Comparison of ENCODE assay signal across 13 cellular contexts in the genomic region with DNA sequence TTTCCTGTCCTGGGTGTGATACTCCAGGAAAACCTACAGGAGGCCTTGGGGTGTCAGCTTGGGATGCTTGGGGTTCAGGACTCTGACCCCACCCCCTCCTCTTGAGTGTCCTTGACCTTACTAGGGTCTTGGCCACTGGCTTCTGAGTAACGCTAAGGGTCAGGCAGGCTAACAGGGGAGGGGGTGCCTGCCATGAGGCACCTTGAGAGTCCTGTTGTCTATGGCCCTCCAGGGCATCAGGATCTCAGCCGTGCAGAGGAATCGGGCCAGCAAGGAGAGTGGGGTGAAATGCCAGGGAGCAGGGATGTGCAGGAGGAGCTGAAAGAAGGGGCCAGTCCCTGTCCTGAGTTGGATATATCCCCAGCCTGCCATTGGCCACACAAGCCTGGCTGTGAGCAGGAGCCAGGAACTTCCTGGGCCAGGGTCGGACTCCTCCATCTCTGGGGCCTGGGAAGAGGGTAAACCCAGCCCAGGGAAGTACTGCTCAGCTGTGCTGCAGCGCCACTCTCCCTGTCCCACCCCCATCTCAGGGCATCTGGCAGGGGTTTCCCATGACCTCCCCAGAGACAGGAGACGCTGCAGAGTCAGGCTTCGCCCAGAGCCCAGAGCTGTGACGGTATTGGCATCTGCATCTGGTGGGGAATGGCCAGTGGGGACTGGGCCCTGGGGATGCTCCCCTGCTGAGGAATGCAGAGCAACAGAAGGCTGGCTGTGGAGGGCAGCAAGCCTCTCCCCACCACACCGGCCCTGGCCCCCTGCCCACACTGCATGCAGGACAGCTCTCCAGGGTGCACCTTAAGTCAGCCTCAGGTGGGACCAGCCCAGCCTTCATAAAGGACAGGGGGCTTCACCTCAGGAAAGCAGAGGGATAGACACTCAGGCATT. TPM values are rescaled to one million over a fixed set of nuclear protein-coding genes. Genes with fewer than 3 reads are reported as not detected.
DNase-seq lines count a peak whose midpoint lies in the region; FAIRE-seq and TF ChIP-seq lines count a peak whose summit lies in the region.
"Had no signal": no experiment of that assay in that cellular context is flagged by ENCODE, and none has a peak within 500 bp of the region (broad histone marks: within the 10 kb centered on the region; RNA-seq: fewer than 3 reads in every experiment).

No MANE protein-coding gene starts in this region.

- H3K4me1 ChIP-seq in BE2C: peaks cover 19% of the 10 kb centered on the region
- H3K4me1 ChIP-seq in tibial nerve: peaks cover 0 to 58% (median 40%) of the 10 kb centered on the region in 4 donors
- H3K4me1 ChIP-seq: prostate gland had no signal

- TF ChIP-seq POLR2A in GM18951 (IDR thresholded peaks at IDR 0.05; ENCODE audit: extremely low read depth, insufficient read depth, insufficient read length) (peak; percentile 13), GM12891 (IDR thresholded peaks at IDR 0.05; ENCODE audit: low read depth, low read length) (no peak), tibial nerve (IDR thresholded peaks at IDR 0.05) (no peak)

- no peaks in the 10 kb centered on the region for H3K36me3 ChIP-seq in BE2C
- H3K36me3 ChIP-seq in tibial nerve: no peaks in the 10 kb centered on the region
- H3K36me3 ChIP-seq: ascending aorta, heart left ventricle, prostate gland had no signal

- no peak overlapping the region for H3K27ac ChIP-seq in tibial nerve
- H3K27ac ChIP-seq: ascending aorta, prostate gland had no signal

- peaks cover 0 to 5% (median 4%) of the 10 kb centered on the region in 3 donors for H3K27me3 Mint-ChIP-seq in immature natural killer cell (ENCODE audit: low read depth in 3 of 3)

- peaks cover 95 to 96% of the 10 kb centered on the region in 2 donors for H3K4me1 Mint-ChIP-seq in immature natural killer cell

- H3K4me3 Mint-ChIP-seq in immature natural killer cell: peak overlapping the region in 3 of 5 donors; percentile 21 to 50 (median 36)

- TF ChIP-seq CTCF in BE2C (IDR thresholded peaks at IDR 0.05; ENCODE audit: low read depth, low read length) (no peak), tibial nerve (IDR thresholded peaks at IDR 0.05) (no peak)

- H3K9me3 ChIP-seq in BE2C (no peaks in the 10 kb centered on the region), tibial nerve (no peaks in the 10 kb centered on the region)
- H3K9me3 ChIP-seq: ascending aorta, heart left ventricle, prostate gland had no signal

- H3K27ac Mint-ChIP-seq in immature natural killer cell: peak overlapping the region; percentile 24 to 100 (median 74)

- no peak overlapping the region for H3K4me3 ChIP-seq in BE2C (ENCODE audit: low read depth, low read length)
- no peak overlapping the region for H3K4me3 ChIP-seq in tibial nerve
- H3K4me3 ChIP-seq: heart left ventricle, prostate gland had no signal

- no peaks in the 10 kb centered on the region for H3K36me3 Mint-ChIP-seq in immature natural killer cell

- no peak for TF ChIP-seq EP300 in tibial nerve (IDR thresholded peaks at IDR 0.05)

- in situ Hi-C loops in GM18951 (cut with MboI; ENCODE audit: low sequenced_read_pairs, unreplicated experiment): no loop called here

- 72 to 75% methylated on average over 5 to 9 of the region's 9 CpGs for WGBS in tibial nerve, 2 donors

- no peak for FAIRE-seq in GM12891 (lab: Jason Lieb, UNC)

- peaks cover 91% of the 10 kb centered on the region for H3K27me3 ChIP-seq in BE2C
- H3K27me3 ChIP-seq in tibial nerve: no peaks in the 10 kb centered on the region
- H3K27me3 ChIP-seq: ascending aorta had no signal

- DNase-seq in BE2C (peak; percentile 86), NCI-H69 (lab: John Stamatoyannopoulos, UW) (peak; percentile 75), immature natural killer cell (no peak), GM12891 (ENCODE audit: insufficient read length, low spot score) (no peak), NOMO-1 treated with dmso at 0.1 percent for 144 hours (lab: John Stamatoyannopoulos, UW; ENCODE audit: unreplicated experiment) (no peak), NCI-H2196 treated with DMSO at 0.1 percent for 48 hours (lab: John Stamatoyannopoulos, UW; ENCODE audit: unreplicated experiment) (no peak), tibial nerve (ENCODE audit: low spot score in 2 of 2) (no peak)
- DNase-seq: Calu3; stimulated activated naive CD4-positive, alpha-beta T cell treated with Interleukin-2 at 50 U/mL for 16 hours had no signal

- no peaks in the 10 kb centered on the region for H3K9me3 Mint-ChIP-seq in immature natural killer cell

TF ChIP-seq in GM12891, 5 proteins besides CTCF, POLR2A, EP300 and RAD21:
- no peak for TF ChIP-seq PAX5 (IDR thresholded peaks at IDR 0.05; ENCODE audit: insufficient read depth, low read length, severe bottlenecking)
- no peak for TF ChIP-seq SPI1 (IDR thresholded peaks at IDR 0.05; ENCODE audit: low read depth, low read length)
- TF ChIP-seq POLR2AphosphoS5 (IDR thresholded peaks at IDR 0.05; ENCODE audit: low read depth, low read length): no peak

RNA-seq across cellular contexts. Expression of a gene that starts 6.3 kb away (rescaled TPM):
- 0.14 TPM for polyA plus RNA-seq in BE2C (2012; ENCODE audit: insufficient read depth, insufficient read length, low read depth)
- polyA plus RNA-seq in immature natural killer cell: 1 to 10 TPM; 1.6 to 9.1 (median 2.9) TPM
- polyA plus RNA-seq in GM12891 (2012; ENCODE audit: low read depth, missing spikeins): 4.8 TPM
- total RNA-seq in tibial nerve: 1 to 10 TPM in 3 of 4 donors, under 1 TPM in 1; 0.84 to 3.3 (median 2.6) TPM

Comparison
In these comparisons a context has a peak if more than half of its experiments do, and no peak if none do; other contexts are left out.
1. DNase-seq: peak in BE2C (single experiment) and NCI-H69 (single experiment); none in immature natural killer cell (0 of 3), GM12891 (single experiment), NOMO-1 treated with dmso at 0.1 percent for 144 hours (single experiment), NCI-H2196 treated with DMSO at 0.1 percent for 48 hours (single experiment) and tibial nerve (0 of 2).